Comparison of ENCODE assay signal across 28 cellular contexts in the genomic region with DNA sequence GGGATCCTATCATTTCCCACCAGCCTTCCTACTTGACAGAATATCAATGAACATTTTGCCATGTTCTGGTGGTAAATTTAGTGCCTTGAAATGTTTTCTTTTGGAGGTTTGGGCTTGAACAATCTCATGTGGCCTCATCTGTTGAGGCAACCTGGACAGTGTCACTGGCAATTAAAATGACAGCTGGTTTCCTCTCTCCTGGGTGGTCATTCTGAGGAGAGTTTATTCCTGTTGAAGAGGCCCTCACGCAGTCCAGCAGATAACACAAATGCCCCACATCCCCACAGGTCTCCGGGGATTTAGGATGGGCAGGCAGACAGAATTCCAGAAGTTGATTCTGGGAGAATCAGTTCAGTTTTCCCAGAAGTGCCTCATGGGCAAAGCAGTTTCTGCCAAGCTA.
"Had no signal": no experiment of that assay in that cellular context is flagged by ENCODE, and none has a peak within 500 bp of the region (broad histone marks: within the 10 kb centered on the region; RNA-seq: fewer than 3 reads in every experiment).

No MANE protein-coding gene starts in this region.

- H3K27ac ChIP-seq: brain microvascular endothelial cell, foreskin keratinocyte, ovary, right lobe of liver, skin epidermis, thoracic aorta had no signal

- H3K27me3 Mint-ChIP-seq: activated CD4-positive, alpha-beta memory T cell treated with anti-CD3 and anti-CD28 coated beads, Interleukin-2, amount 10 ng/mL, durations not matched to agents 7 days and 5 days; activated CD4-positive, alpha-beta T cell treated with anti-CD3 and anti-CD28 coated beads, Interleukin-2, amount 10 ng/mL, durations not matched to agents 24 days and 14 days; activated naive CD4-positive, alpha-beta T cell treated with anti-CD3 and anti-CD28 coated beads, Interleukin-2, amount 10 ng/mL, durations not matched to agents 7 days and 5 days; activated T-cell treated with anti-CD3 and anti-CD28 coated beads, Interleukin-2, amount 50 U/mL, for 24 hours; progenitor cell of endocrine pancreas; stimulated activated naive CD8-positive, alpha-beta T cell treated with anti-CD3 and anti-CD28 coated beads, Interleukin-15, Interleukin-2, amounts not matched to agents 100 ng/mL and 50 ng/mL, for 24 hours; T-helper 17 cell had no signal

- DNase-seq: activated CD4-positive, alpha-beta memory T cell treated with anti-CD3 and anti-CD28 coated beads, Interleukin-2, amount 10 ng/mL, durations not matched to agents 7 days and 5 days; activated CD4-positive, alpha-beta T cell treated with anti-CD3 and anti-CD28 coated beads, Interleukin-2, amount 10 ng/mL, durations not matched to agents 24 days and 14 days; activated CD4-positive, CD25-positive, alpha-beta regulatory T cell treated with anti-CD3 and anti-CD28 coated beads, Interleukin-2, amount 50 U/mL, for 72 hours; activated CD8-positive, alpha-beta memory T cell treated with anti-CD3 and anti-CD28 coated beads, Interleukin-2, amount 50 U/mL, for 48 hours; activated gamma-delta T cell; activated naive CD4-positive, alpha-beta T cell treated with anti-CD3 and anti-CD28 coated beads, Interleukin-2, amount 10 ng/mL, durations not matched to agents 7 days and 5 days; activated T-cell treated with anti-CD3 and anti-CD28 coated beads, Interleukin-2, amount 50 U/mL, for 24 hours; amniotic stem cell; brain microvascular endothelial cell; caudate nucleus; foreskin keratinocyte; left cardiac atrium; nephron progenitor cell; ovary; right lobe of liver; stimulated activated CD4-positive, alpha-beta T cell treated with anti-CD3 and anti-CD28 coated beads, Interleukin-4, amount 100 ng/mL, for 24 hours; T-helper 17 cell; T1000; trophoblast cell had no signal

- H3K27me3 ChIP-seq: brain microvascular endothelial cell, foreskin keratinocyte, ovary, right lobe of liver had no signal

- H3K4me1 Mint-ChIP-seq: activated CD4-positive, alpha-beta memory T cell treated with anti-CD3 and anti-CD28 coated beads, Interleukin-2, amount 10 ng/mL, durations not matched to agents 7 days and 5 days; activated CD4-positive, alpha-beta T cell treated with anti-CD3 and anti-CD28 coated beads, Interleukin-2, amount 10 ng/mL, durations not matched to agents 24 days and 14 days; activated naive CD4-positive, alpha-beta T cell treated with anti-CD3 and anti-CD28 coated beads, Interleukin-2, amount 10 ng/mL, durations not matched to agents 7 days and 5 days; stimulated activated effector memory CD8-positive, alpha-beta T cell treated with anti-CD3 and anti-CD28 coated beads, Interleukin-12 subunit alpha, Interleukin-12 subunit beta, amount 100 ng/mL, for 72 hours had no signal

- H3K27ac Mint-ChIP-seq: activated CD4-positive, alpha-beta memory T cell treated with anti-CD3 and anti-CD28 coated beads, Interleukin-2, amount 10 ng/mL, durations not matched to agents 7 days and 5 days; activated CD4-positive, alpha-beta T cell treated with anti-CD3 and anti-CD28 coated beads, Interleukin-2, amount 10 ng/mL, durations not matched to agents 24 days and 14 days; activated naive CD4-positive, alpha-beta T cell treated with anti-CD3 and anti-CD28 coated beads, Interleukin-2, amount 10 ng/mL, durations not matched to agents 7 days and 5 days; activated T-cell treated with anti-CD3 and anti-CD28 coated beads, Interleukin-2, amount 50 U/mL, for 24 hours; nephron progenitor cell; progenitor cell of endocrine pancreas; stimulated activated effector memory CD8-positive, alpha-beta T cell treated with anti-CD3 and anti-CD28 coated beads, Interleukin-12 subunit alpha, Interleukin-12 subunit beta, amount 100 ng/mL, for 72 hours; stimulated activated naive CD8-positive, alpha-beta T cell treated with anti-CD3 and anti-CD28 coated beads, Interleukin-15, Interleukin-2, amounts not matched to agents 100 ng/mL and 50 ng/mL, for 24 hours; T-helper 17 cell had no signal

- H3K4me1 ChIP-seq: foreskin keratinocyte, right lobe of liver had no signal

- H3K9me3 ChIP-seq: ovary, right lobe of liver, thoracic aorta had no signal

- H3K4me3 ChIP-seq: ovary, right lobe of liver, skin epidermis, thoracic aorta had no signal

- FAIRE-seq: astrocyte, endothelial cell of umbilical vein, keratinocyte, urothelium cell line had no signal

- H3K4me3 Mint-ChIP-seq: activated CD4-positive, alpha-beta memory T cell treated with anti-CD3 and anti-CD28 coated beads, Interleukin-2, amount 10 ng/mL, durations not matched to agents 7 days and 5 days; activated CD4-positive, alpha-beta T cell treated with anti-CD3 and anti-CD28 coated beads, Interleukin-2, amount 10 ng/mL, durations not matched to agents 24 days and 14 days; activated naive CD4-positive, alpha-beta T cell treated with anti-CD3 and anti-CD28 coated beads, Interleukin-2, amount 10 ng/mL, durations not matched to agents 7 days and 5 days; activated T-cell treated with anti-CD3 and anti-CD28 coated beads, Interleukin-2, amount 50 U/mL, for 24 hours; nephron progenitor cell; stimulated activated effector memory CD8-positive, alpha-beta T cell treated with anti-CD3 and anti-CD28 coated beads, Interleukin-12 subunit alpha, Interleukin-12 subunit beta, amount 100 ng/mL, for 72 hours; stimulated activated naive CD8-positive, alpha-beta T cell treated with anti-CD3 and anti-CD28 coated beads, Interleukin-15, Interleukin-2, amounts not matched to agents 100 ng/mL and 50 ng/mL, for 24 hours; T-helper 17 cell had no signal

- H3K36me3 ChIP-seq: ovary had no signal

- H3K9me3 Mint-ChIP-seq: activated CD4-positive, alpha-beta memory T cell treated with anti-CD3 and anti-CD28 coated beads, Interleukin-2, amount 10 ng/mL, durations not matched to agents 7 days and 5 days; activated CD4-positive, alpha-beta T cell treated with anti-CD3 and anti-CD28 coated beads, Interleukin-2, amount 10 ng/mL, durations not matched to agents 24 days and 14 days; activated naive CD4-positive, alpha-beta T cell treated with anti-CD3 and anti-CD28 coated beads, Interleukin-2, amount 10 ng/mL, durations not matched to agents 7 days and 5 days; activated T-cell treated with anti-CD3 and anti-CD28 coated beads, Interleukin-2, amount 50 U/mL, for 24 hours; nephron progenitor cell; stimulated activated effector memory CD8-positive, alpha-beta T cell treated with anti-CD3 and anti-CD28 coated beads, Interleukin-12 subunit alpha, Interleukin-12 subunit beta, amount 100 ng/mL, for 72 hours; stimulated activated naive CD8-positive, alpha-beta T cell treated with anti-CD3 and anti-CD28 coated beads, Interleukin-15, Interleukin-2, amounts not matched to agents 100 ng/mL and 50 ng/mL, for 24 hours had no signal
